In genomic region chrX:112094729-112095128, GRCh38 we compare ENCODE assay signal across 38 cellular contexts. TPM values are rescaled to one million over a fixed set of nuclear protein-coding genes. Genes with fewer than 3 reads are reported as not detected.
"Had no signal": no experiment of that assay in that cellular context is flagged by ENCODE, and none has a peak within 500 bp of the region (broad histone marks: within the 10 kb centered on the region; RNA-seq: fewer than 3 reads in every experiment).

No MANE protein-coding gene starts in this region.

- H3K79me2 ChIP-seq: hepatocyte had no signal

- H3K27me3 Mint-ChIP-seq: activated naive CD8-positive, alpha-beta T cell; progenitor cell of endocrine pancreas; stimulated activated memory B cell treated with anti-CD40 and anti-IgM and Interleukin-4, amounts not matched to agents 10 μg/mL and 1 μg/mL and 100 μg/mL, for 72 hours; stimulated activated naive CD8-positive, alpha-beta T cell treated with anti-CD3 and anti-CD28 coated beads, Interleukin-15, amount 100 ng/mL, for 72 hours; type B pancreatic cell had no signal

- H2AFZ ChIP-seq: hepatocyte had no signal

- H3K36me3 ChIP-seq: adrenal gland, brain microvascular endothelial cell, gastroesophageal sphincter, left ventricle myocardium inferior, ovary, right lobe of liver, uterus had no signal

- H3K9me3 ChIP-seq: adrenal gland, gastroesophageal sphincter, left ventricle myocardium inferior, mucosa of descending colon, ovary, right lobe of liver, uterus had no signal

- H3K9me3 Mint-ChIP-seq: stimulated activated memory B cell treated with anti-CD40 and anti-IgM and Interleukin-4, amounts not matched to agents 10 μg/mL and 1 μg/mL and 100 μg/mL, for 72 hours; type B pancreatic cell had no signal

- H3K4me3 Mint-ChIP-seq: activated naive CD8-positive, alpha-beta T cell; nephron; stimulated activated memory B cell treated with anti-CD40 and anti-IgM and Interleukin-4, amounts not matched to agents 10 μg/mL and 1 μg/mL and 100 μg/mL, for 72 hours; stimulated activated naive CD8-positive, alpha-beta T cell treated with anti-CD3 and anti-CD28 coated beads, Interleukin-15, amount 100 ng/mL, for 72 hours; type B pancreatic cell had no signal

- ATAC-seq: gastroesophageal sphincter; mucosa of descending colon; right lobe of liver; stimulated activated memory B cell treated with anti-CD40 and anti-IgM and Interleukin-4, amounts not matched to agents 10 μg/mL and 1 μg/mL and 100 μg/mL, for 72 hours; stimulated activated naive CD8-positive, alpha-beta T cell treated with anti-CD3 and anti-CD28 coated beads, Interleukin-15, amount 100 ng/mL, for 72 hours had no signal

- DNase-seq: activated CD4-positive, alpha-beta T cell treated with anti-CD3 and anti-CD28 coated beads for 4 hours; activated CD4-positive, alpha-beta T cell treated with anti-CD3 and anti-CD28 coated beads, Interleukin-2, amount 50 U/mL, for 4 hours; activated effector memory CD4-positive, alpha-beta T cell treated with Interleukin-2 at 50 U/mL for 16 hours; activated naive CD4-positive, alpha-beta T cell treated with Interleukin-2 at 50 U/mL for 16 hours; adrenal gland; aorta; brain microvascular endothelial cell; dorsolateral prefrontal cortex; effector memory CD4-positive, alpha-beta T cell; erythroblast; islet precursor cell; left ventricle myocardium inferior; mucosa of descending colon; ovary; right lobe of liver; stimulated activated CD4-positive, alpha-beta T cell treated with anti-CD3 and anti-CD28 coated beads, Interleukin-4, amount 100 ng/mL, for 24 hours; stimulated activated naive CD8-positive, alpha-beta T cell treated with anti-CD3 and anti-CD28 coated beads, Interleukin-15, amount 100 ng/mL, for 72 hours; substantia nigra; uterus had no signal

- H3K4me3 ChIP-seq: adrenal gland, coronary artery, dorsolateral prefrontal cortex, gastroesophageal sphincter, hepatocyte, left ventricle myocardium inferior, lung, mucosa of descending colon, ovary, right lobe of liver, uterus had no signal

- H3K36me3 Mint-ChIP-seq: activated naive CD8-positive, alpha-beta T cell; stimulated activated memory B cell treated with anti-CD40 and anti-IgM and Interleukin-4, amounts not matched to agents 10 μg/mL and 1 μg/mL and 100 μg/mL, for 72 hours; type B pancreatic cell had no signal

- H3K4me1 ChIP-seq: adrenal gland, gastroesophageal sphincter, left ventricle myocardium inferior, right lobe of liver, uterus had no signal

- H3K4me1 Mint-ChIP-seq: nephron; stimulated activated memory B cell treated with anti-CD40 and anti-IgM and Interleukin-4, amounts not matched to agents 10 μg/mL and 1 μg/mL and 100 μg/mL, for 72 hours; stimulated activated naive CD8-positive, alpha-beta T cell treated with anti-CD3 and anti-CD28 coated beads, Interleukin-15, amount 100 ng/mL, for 72 hours had no signal

- H3K27ac ChIP-seq: adrenal gland, brain microvascular endothelial cell, coronary artery, dorsolateral prefrontal cortex, gastroesophageal sphincter, hepatocyte, left ventricle myocardium inferior, ovary, right lobe of liver, uterus, VCaP had no signal

- H3K27ac Mint-ChIP-seq: activated naive CD8-positive, alpha-beta T cell; nephron; progenitor cell of endocrine pancreas; stimulated activated memory B cell treated with anti-CD40 and anti-IgM and Interleukin-4, amounts not matched to agents 10 μg/mL and 1 μg/mL and 100 μg/mL, for 72 hours; stimulated activated naive CD8-positive, alpha-beta T cell treated with anti-CD3 and anti-CD28 coated beads, Interleukin-15, amount 100 ng/mL, for 72 hours; type B pancreatic cell had no signal

- H3K4me2 ChIP-seq: hepatocyte had no signal

- H3K27me3 ChIP-seq: brain microvascular endothelial cell, gastroesophageal sphincter, hepatocyte, ovary, right lobe of liver, uterus had no signal

RNA-seq across cellular contexts. Expression of gene RTL4, which starts 11.9 kb away (rescaled TPM):
- total RNA-seq: adrenal gland, aorta, cardiac septum, cerebellum, fibroblast of lung, fibroblast of villous mesenchyme, hepatocyte, left ventricle myocardium inferior, lung, mesenteric fat pad, mucosa of descending colon, myocyte, ovary, progenitor cell of endocrine pancreas, renal cortical epithelial cell, skeletal muscle tissue, uterus had no signal
- polyA plus RNA-seq: adrenal gland, aorta, fibroblast of lung, hepatocyte, lung, ovary, thymus had no signal

RNA-seq across cellular contexts. Expression of gene TRPC5, which starts 12.2 kb away (rescaled TPM):
- total RNA-seq: aorta, fibroblast of villous mesenchyme, left ventricle myocardium inferior, lung, mesenteric fat pad, mucosa of descending colon, myocyte, ovary, progenitor cell of endocrine pancreas, renal cortical epithelial cell, skeletal muscle tissue had no signal
- polyA plus RNA-seq: aorta, fibroblast of lung, lung, ovary had no signal
